Comparison of ENCODE assay signal across 22 cellular contexts in genomic region chr3:63413523-63413922, GRCh38.
"Had no signal": no experiment of that assay in that cellular context is flagged by ENCODE, and none has a peak within 500 bp of the region (broad histone marks: within the 10 kb centered on the region; RNA-seq: fewer than 3 reads in every experiment).

No MANE protein-coding gene starts in this region.

- H3K9me3 ChIP-seq: esophagus squamous epithelium, heart left ventricle, SK-N-SH, upper lobe of left lung had no signal

- H3K9me3 Mint-ChIP-seq: neural progenitor cell; T-helper 2 cell treated with Interferon-gamma antibody and Interleukin-4, amounts not matched to agents 5 μg/mL and 100 μg/mL, for 36 hours had no signal

- H3K27ac Mint-ChIP-seq: activated CD8-positive, alpha-beta T cell treated with anti-CD3 and anti-CD28 coated beads, Interleukin-2, amount 10 ng/mL, durations not matched to agents 7 days and 5 days; activated naive CD4-positive, alpha-beta T cell treated with anti-CD3 and anti-CD28 coated beads, Interleukin-2, amount 50 U/mL, for 24 hours; memory B cell; naive thymus-derived CD4-positive, alpha-beta T cell; neural progenitor cell; progenitor cell of endocrine pancreas; T-helper 2 cell treated with Interferon-gamma antibody and Interleukin-4, amounts not matched to agents 5 μg/mL and 100 μg/mL, for 36 hours had no signal

- H3K27me3 Mint-ChIP-seq: central memory CD8-positive, alpha-beta T cell; memory B cell; naive thymus-derived CD4-positive, alpha-beta T cell; progenitor cell of endocrine pancreas had no signal

- H3K4me3 Mint-ChIP-seq: activated CD8-positive, alpha-beta T cell treated with anti-CD3 and anti-CD28 coated beads, Interleukin-2, amount 10 ng/mL, durations not matched to agents 7 days and 5 days; activated naive CD4-positive, alpha-beta T cell treated with anti-CD3 and anti-CD28 coated beads, Interleukin-2, amount 50 U/mL, for 24 hours; central memory CD8-positive, alpha-beta T cell; memory B cell; naive thymus-derived CD4-positive, alpha-beta T cell; neural progenitor cell; T-helper 2 cell treated with Interferon-gamma antibody and Interleukin-4, amounts not matched to agents 5 μg/mL and 100 μg/mL, for 36 hours had no signal

- H3K36me3 ChIP-seq: esophagus squamous epithelium, heart left ventricle, neural progenitor cell, upper lobe of left lung had no signal

- DNase-seq: activated CD4-positive, alpha-beta T cell treated with anti-CD3 and anti-CD28 coated beads for 1 hour; activated CD4-positive, alpha-beta T cell treated with anti-CD3 and anti-CD28 coated beads, Interleukin-2, amount 50 U/mL, for 1 hour; activated CD8-positive, alpha-beta T cell treated with anti-CD3 and anti-CD28 coated beads, Interleukin-2, amount 10 ng/mL, durations not matched to agents 7 days and 5 days; activated gamma-delta T cell treated with Interleukin-2 at 50 U/mL for 16 hours; activated T-cell treated with anti-CD3 and anti-CD28 coated beads, Interleukin-2, amount 50 U/mL, for 1 hour; anterior cingulate cortex; esophagus squamous epithelium; heart left ventricle; naive thymus-derived CD4-positive, alpha-beta T cell; SK-N-SH; stimulated activated CD4-positive, alpha-beta T cell treated with anti-CD3 and anti-CD28 coated beads, Interleukin-12 subunit alpha, Interleukin-12 subunit beta, amount 100 ng/mL, for 4 hours; stimulated activated CD4-positive, alpha-beta T cell treated with anti-CD3 and anti-CD28 coated beads, Interleukin-4, amount 100 ng/mL, for 4 hours; stimulated activated naive CD8-positive, alpha-beta T cell treated with anti-CD3 and anti-CD28 coated beads, Interleukin-15, Interleukin-2, amounts not matched to agents 100 U/mL and 50 U/mL, for 24 hours; upper lobe of left lung had no signal

- ATAC-seq: activated CD8-positive, alpha-beta T cell treated with anti-CD3 and anti-CD28 coated beads, Interleukin-2, amount 10 ng/mL, durations not matched to agents 7 days and 5 days; naive thymus-derived CD4-positive, alpha-beta T cell; stimulated activated naive CD8-positive, alpha-beta T cell treated with anti-CD3 and anti-CD28 coated beads, Interleukin-15, Interleukin-2, amounts not matched to agents 100 U/mL and 50 U/mL, for 24 hours had no signal

- H2AFZ ChIP-seq: neural progenitor cell had no signal

- FAIRE-seq: colon had no signal

- H3K4me1 ChIP-seq: esophagus squamous epithelium, upper lobe of left lung had no signal

- H3K27me3 ChIP-seq: esophagus squamous epithelium, heart left ventricle, neural progenitor cell, upper lobe of left lung had no signal

- H3K4me2 ChIP-seq: neural progenitor cell, SK-N-SH had no signal

- H3K4me3 ChIP-seq: esophagus squamous epithelium, heart left ventricle, neural progenitor cell, upper lobe of left lung had no signal

- H3K27ac ChIP-seq: esophagus squamous epithelium, heart left ventricle, neural progenitor cell, upper lobe of left lung, VCaP had no signal

- H3K9ac ChIP-seq: neural progenitor cell, SK-N-SH had no signal

- H3K4me1 Mint-ChIP-seq: activated naive CD4-positive, alpha-beta T cell treated with anti-CD3 and anti-CD28 coated beads, Interleukin-2, amount 50 U/mL, for 24 hours; central memory CD8-positive, alpha-beta T cell; memory B cell; naive thymus-derived CD4-positive, alpha-beta T cell had no signal

- H3K36me3 Mint-ChIP-seq: activated naive CD4-positive, alpha-beta T cell treated with anti-CD3 and anti-CD28 coated beads, Interleukin-2, amount 50 U/mL, for 24 hours; memory B cell; naive thymus-derived CD4-positive, alpha-beta T cell; neural progenitor cell had no signal
